2 cellular contexts compared by ENCODE assay signal in the genomic region with DNA sequence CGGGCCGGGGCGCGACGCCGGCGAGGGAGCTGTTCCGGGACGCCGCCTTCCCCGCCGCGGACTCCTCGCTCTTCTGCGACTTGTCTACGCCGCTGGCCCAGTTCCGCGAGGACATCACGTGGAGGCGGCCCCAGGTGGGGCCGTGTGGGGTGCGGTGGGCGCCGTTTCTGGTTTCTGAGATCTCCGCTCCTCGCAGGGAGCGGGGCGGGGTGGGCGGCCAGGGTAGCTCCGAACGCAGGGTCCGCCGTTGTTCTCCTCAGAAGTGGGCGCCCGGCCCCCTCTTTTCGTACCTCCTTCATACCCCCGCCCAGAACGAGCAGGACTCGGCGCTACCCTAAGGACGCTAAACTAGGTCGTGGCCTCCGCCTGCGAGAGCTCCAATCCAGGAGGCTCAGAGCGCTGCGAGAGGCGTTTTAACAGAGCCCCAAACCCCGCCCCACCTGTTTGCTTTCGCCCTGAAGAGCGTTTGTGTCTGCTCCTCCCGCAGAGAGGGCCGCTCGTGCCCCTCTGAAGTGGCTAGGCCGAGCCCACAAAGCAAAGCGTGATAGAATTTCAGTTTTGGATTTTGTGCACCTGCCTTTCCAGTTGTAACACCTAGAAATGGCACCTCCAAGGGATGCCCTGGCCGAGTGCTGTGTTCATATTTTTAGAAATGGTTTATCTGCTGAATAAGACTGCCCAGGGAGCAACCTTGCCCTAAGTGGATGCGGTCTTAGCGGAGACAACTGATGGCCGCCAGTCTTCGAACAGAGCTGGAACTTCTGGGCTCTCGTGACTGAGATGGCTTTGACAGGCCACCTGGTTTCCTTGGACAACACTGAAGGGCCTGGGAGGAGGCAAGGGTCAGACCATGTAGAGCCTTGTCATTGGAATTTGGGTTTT.
A peak's percentile ranks its signal among the peaks of the same experiment; 100 is the strongest.
TF ChIP-seq lines count a peak whose summit lies in the region.

No MANE protein-coding gene starts in this region.

TF ChIP-seq in Ishikawa, 13 proteins besides CTCF, POLR2A, EP300 and RAD21:
- TF ChIP-seq CEBPB (IDR thresholded peaks at IDR 0.05) (no peak), EGR1 (IDR thresholded peaks at IDR 0.05) (no peak), TAF1 (IDR thresholded peaks at IDR 0.05; ENCODE audit: low read depth) (no peak), FOXM1 (IDR thresholded peaks at IDR 0.05; ENCODE audit: borderline replicate concordance, low read depth) (no peak), TCF12 (IDR thresholded peaks at IDR 0.05; ENCODE audit: low read depth) (no peak), NFIC (IDR thresholded peaks at IDR 0.05) (no peak), CREB1 (IDR thresholded peaks at IDR 0.05; ENCODE audit: low read depth) (no peak), ZBTB7A (IDR thresholded peaks at IDR 0.05; ENCODE audit: low read depth) (no peak), TEAD4 (IDR thresholded peaks at IDR 0.05) (no peak)
- TF ChIP-seq, protein P1, sequence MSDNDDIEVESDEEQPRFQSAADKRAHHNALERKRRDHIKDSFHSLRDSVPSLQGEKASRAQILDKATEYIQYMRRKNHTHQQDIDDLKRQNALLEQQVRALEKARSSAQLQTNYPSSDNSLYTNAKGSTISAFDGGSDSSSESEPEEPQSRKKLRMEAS (IDR thresholded peaks at IDR 0.05) = peak; percentile 44; the same call in 1 of the 2 replicates
- TF ChIP-seq, protein P2, sequence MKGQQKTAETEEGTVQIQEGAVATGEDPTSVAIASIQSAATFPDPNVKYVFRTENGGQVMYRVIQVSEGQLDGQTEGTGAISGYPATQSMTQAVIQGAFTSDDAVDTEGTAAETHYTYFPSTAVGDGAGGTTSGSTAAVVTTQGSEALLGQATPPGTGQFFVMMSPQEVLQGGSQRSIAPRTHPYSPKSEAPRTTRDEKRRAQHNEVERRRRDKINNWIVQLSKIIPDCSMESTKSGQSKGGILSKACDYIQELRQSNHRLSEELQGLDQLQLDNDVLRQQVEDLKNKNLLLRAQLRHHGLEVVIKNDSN (IDR thresholded peaks at IDR 0.05) = peak; percentile 55; the same call in 1 of the 2 replicates

TF ChIP-seq in HepG2, 621 proteins besides CTCF, POLR2A, EP300 and RAD21 (continues in another document):
- peak; percentile 8; the same call in 1 of the 2 replicates for TF ChIP-seq ZNF446 (CRISPR knock-in tag; IDR thresholded peaks at IDR 0.05)
- TF ChIP-seq CHCHD3 (CRISPR knock-in tag; IDR thresholded peaks at IDR 0.05) = peak; percentile 43; the same call in 1 of the 2 replicates
- TF ChIP-seq, protein P3, sequence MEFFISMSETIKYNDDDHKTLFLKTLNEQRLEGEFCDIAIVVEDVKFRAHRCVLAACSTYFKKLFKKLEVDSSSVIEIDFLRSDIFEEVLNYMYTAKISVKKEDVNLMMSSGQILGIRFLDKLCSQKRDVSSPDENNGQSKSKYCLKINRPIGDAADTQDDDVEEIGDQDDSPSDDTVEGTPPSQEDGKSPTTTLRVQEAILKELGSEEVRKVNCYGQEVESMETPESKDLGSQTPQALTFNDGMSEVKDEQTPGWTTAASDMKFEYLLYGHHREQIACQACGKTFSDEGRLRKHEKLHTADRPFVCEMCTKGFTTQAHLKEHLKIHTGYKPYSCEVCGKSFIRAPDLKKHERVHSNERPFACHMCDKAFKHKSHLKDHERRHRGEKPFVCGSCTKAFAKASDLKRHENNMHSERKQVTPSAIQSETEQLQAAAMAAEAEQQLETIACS (CRISPR knock-in tag; IDR thresholded peaks at IDR 0.05) = no peak
- TF ChIP-seq NRL (CRISPR knock-in tag; IDR thresholded peaks at IDR 0.05; ENCODE audit: borderline replicate concordance) = no peak; the same call in 1 of the 2 replicates
- no peak for TF ChIP-seq U2AF1 (optimal IDR thresholded peaks at IDR 0.05; ENCODE audit: low read depth, low read length)
- TF ChIP-seq FLYWCH1 (CRISPR knock-in tag; IDR thresholded peaks at IDR 0.05) = peak; percentile 82; the same call in 1 of the 2 replicates
- TF ChIP-seq CEBPG (CRISPR knock-in tag; IDR thresholded peaks at IDR 0.05) = no peak
- TF ChIP-seq SOX5 (CRISPR knock-in tag; IDR thresholded peaks at IDR 0.05; ENCODE audit: borderline replicate concordance) = peak; percentile 15; the same call in 1 of the 2 replicates
- 0 out of 2 replicates have a peak, but pooled peaks have one; percentile 1 for TF ChIP-seq RARG (CRISPR knock-in tag; IDR thresholded peaks at IDR 0.05; ENCODE audit: low read depth)
- TF ChIP-seq ZNF543 (CRISPR knock-in tag; IDR thresholded peaks at IDR 0.05) = 0 out of 2 replicates have a peak, but pooled peaks have one; percentile 58
- TF ChIP-seq, protein P4, sequence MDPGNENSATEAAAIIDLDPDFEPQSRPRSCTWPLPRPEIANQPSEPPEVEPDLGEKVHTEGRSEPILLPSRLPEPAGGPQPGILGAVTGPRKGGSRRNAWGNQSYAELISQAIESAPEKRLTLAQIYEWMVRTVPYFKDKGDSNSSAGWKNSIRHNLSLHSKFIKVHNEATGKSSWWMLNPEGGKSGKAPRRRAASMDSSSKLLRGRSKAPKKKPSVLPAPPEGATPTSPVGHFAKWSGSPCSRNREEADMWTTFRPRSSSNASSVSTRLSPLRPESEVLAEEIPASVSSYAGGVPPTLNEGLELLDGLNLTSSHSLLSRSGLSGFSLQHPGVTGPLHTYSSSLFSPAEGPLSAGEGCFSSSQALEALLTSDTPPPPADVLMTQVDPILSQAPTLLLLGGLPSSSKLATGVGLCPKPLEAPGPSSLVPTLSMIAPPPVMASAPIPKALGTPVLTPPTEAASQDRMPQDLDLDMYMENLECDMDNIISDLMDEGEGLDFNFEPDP (CRISPR knock-in tag; conservative IDR thresholded peaks at IDR 0.05) = 0 out of 2 replicates have a peak, but pooled peaks have one; percentile 87
- TF ChIP-seq, protein P5, sequence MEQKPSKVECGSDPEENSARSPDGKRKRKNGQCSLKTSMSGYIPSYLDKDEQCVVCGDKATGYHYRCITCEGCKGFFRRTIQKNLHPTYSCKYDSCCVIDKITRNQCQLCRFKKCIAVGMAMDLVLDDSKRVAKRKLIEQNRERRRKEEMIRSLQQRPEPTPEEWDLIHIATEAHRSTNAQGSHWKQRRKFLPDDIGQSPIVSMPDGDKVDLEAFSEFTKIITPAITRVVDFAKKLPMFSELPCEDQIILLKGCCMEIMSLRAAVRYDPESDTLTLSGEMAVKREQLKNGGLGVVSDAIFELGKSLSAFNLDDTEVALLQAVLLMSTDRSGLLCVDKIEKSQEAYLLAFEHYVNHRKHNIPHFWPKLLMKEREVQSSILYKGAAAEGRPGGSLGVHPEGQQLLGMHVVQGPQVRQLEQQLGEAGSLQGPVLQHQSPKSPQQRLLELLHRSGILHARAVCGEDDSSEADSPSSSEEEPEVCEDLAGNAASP (CRISPR knock-in tag; IDR thresholded peaks at IDR 0.05; ENCODE audit: borderline replicate concordance) = 0 out of 2 replicates have a peak, but pooled peaks have one; percentile 10
- TF ChIP-seq HNRNPL (IDR thresholded peaks at IDR 0.05; ENCODE audit: low read depth, low read length) = 0 out of 2 replicates have a peak, but pooled peaks have one; percentile 50
- TF ChIP-seq, protein P6, sequence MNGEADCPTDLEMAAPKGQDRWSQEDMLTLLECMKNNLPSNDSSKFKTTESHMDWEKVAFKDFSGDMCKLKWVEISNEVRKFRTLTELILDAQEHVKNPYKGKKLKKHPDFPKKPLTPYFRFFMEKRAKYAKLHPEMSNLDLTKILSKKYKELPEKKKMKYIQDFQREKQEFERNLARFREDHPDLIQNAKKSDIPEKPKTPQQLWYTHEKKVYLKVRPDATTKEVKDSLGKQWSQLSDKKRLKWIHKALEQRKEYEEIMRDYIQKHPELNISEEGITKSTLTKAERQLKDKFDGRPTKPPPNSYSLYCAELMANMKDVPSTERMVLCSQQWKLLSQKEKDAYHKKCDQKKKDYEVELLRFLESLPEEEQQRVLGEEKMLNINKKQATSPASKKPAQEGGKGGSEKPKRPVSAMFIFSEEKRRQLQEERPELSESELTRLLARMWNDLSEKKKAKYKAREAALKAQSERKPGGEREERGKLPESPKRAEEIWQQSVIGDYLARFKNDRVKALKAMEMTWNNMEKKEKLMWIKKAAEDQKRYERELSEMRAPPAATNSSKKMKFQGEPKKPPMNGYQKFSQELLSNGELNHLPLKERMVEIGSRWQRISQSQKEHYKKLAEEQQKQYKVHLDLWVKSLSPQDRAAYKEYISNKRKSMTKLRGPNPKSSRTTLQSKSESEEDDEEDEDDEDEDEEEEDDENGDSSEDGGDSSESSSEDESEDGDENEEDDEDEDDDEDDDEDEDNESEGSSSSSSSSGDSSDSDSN (CRISPR knock-in tag; IDR thresholded peaks at IDR 0.05) = peak; percentile 6; the same call in 1 of the 2 replicates
- TF ChIP-seq PITX1 (CRISPR knock-in tag; IDR thresholded peaks at IDR 0.05) = 0 out of 2 replicates have a peak, but pooled peaks have one; percentile 24
- TF ChIP-seq, protein P7, sequence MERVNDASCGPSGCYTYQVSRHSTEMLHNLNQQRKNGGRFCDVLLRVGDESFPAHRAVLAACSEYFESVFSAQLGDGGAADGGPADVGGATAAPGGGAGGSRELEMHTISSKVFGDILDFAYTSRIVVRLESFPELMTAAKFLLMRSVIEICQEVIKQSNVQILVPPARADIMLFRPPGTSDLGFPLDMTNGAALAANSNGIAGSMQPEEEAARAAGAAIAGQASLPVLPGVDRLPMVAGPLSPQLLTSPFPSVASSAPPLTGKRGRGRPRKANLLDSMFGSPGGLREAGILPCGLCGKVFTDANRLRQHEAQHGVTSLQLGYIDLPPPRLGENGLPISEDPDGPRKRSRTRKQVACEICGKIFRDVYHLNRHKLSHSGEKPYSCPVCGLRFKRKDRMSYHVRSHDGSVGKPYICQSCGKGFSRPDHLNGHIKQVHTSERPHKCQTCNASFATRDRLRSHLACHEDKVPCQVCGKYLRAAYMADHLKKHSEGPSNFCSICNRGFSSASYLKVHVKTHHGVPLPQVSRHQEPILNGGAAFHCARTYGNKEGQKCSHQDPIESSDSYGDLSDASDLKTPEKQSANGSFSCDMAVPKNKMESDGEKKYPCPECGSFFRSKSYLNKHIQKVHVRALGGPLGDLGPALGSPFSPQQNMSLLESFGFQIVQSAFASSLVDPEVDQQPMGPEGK (CRISPR knock-in tag; IDR thresholded peaks at IDR 0.05) = peak; percentile 47; the same call in 1 of the 2 replicates
- TF ChIP-seq ZSCAN29 (CRISPR knock-in tag; conservative IDR thresholded peaks at IDR 0.05) = peak; percentile 36; the same call in 1 of the 2 replicates
- TF ChIP-seq SP4 (CRISPR knock-in tag; IDR thresholded peaks at IDR 0.05) = peak; percentile 62; the same call in 1 of the 2 replicates
- TF ChIP-seq ZNF605 (CRISPR knock-in tag; IDR thresholded peaks at IDR 0.05) = 0 out of 2 replicates have a peak, but pooled peaks have one; percentile 3
- 0 out of 2 replicates have a peak, but pooled peaks have one; percentile 27 for TF ChIP-seq ZNF737 (CRISPR knock-in tag; IDR thresholded peaks at IDR 0.05; ENCODE audit: borderline replicate concordance)
- peak; percentile 45 for TF ChIP-seq ZMAT3 (CRISPR knock-in tag; conservative IDR thresholded peaks at IDR 0.05)
- peak; percentile 55; the same call in 1 of the 2 replicates for TF ChIP-seq POLR2AphosphoS5 (IDR thresholded peaks at IDR 0.05; ENCODE audit: low read depth, low read length)
- peak; percentile 35; the same call in 1 of the 2 replicates for TF ChIP-seq ZNF350 (CRISPR knock-in tag; IDR thresholded peaks at IDR 0.05; ENCODE audit: borderline replicate concordance, low read depth)
- peak; percentile 16; the same call in 1 of the 2 replicates for TF ChIP-seq RXRB (CRISPR knock-in tag; IDR thresholded peaks at IDR 0.05; ENCODE audit: borderline replicate concordance)
- TF ChIP-seq HIVEP1 (CRISPR knock-in tag; IDR thresholded peaks at IDR 0.05) = peak; percentile 20; the same call in 1 of the 2 replicates
- no peak for TF ChIP-seq ASH2L (IDR thresholded peaks at IDR 0.05; ENCODE audit: insufficient read length, low read depth, low read length)
- TF ChIP-seq, protein P8, sequence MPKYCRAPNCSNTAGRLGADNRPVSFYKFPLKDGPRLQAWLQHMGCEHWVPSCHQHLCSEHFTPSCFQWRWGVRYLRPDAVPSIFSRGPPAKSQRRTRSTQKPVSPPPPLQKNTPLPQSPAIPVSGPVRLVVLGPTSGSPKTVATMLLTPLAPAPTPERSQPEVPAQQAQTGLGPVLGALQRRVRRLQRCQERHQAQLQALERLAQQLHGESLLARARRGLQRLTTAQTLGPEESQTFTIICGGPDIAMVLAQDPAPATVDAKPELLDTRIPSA (CRISPR knock-in tag; IDR thresholded peaks at IDR 0.05; ENCODE audit: borderline replicate concordance) = peak; percentile 80; the same call in 1 of the 2 replicates
- 0 out of 2 replicates have a peak, but pooled peaks have one; percentile 12 for TF ChIP-seq JUND (CRISPR knock-in tag; IDR thresholded peaks at IDR 0.05)
- TF ChIP-seq ZNF510 (CRISPR knock-in tag; IDR thresholded peaks at IDR 0.05; ENCODE audit: low read depth) = peak; percentile 48; the same call in 1 of the 2 replicates
- 0 out of 2 replicates have a peak, but pooled peaks have one; percentile 57 for TF ChIP-seq ZNF564 (CRISPR knock-in tag; IDR thresholded peaks at IDR 0.05)
- TF ChIP-seq ZNF746 (CRISPR knock-in tag; IDR thresholded peaks at IDR 0.05) = 0 out of 2 replicates have a peak, but pooled peaks have one; percentile 24
- 0 out of 2 replicates have a peak, but pooled peaks have one; percentile 22 for TF ChIP-seq TEAD2 (CRISPR knock-in tag; IDR thresholded peaks at IDR 0.05)
- TF ChIP-seq ZNF772 (CRISPR knock-in tag; IDR thresholded peaks at IDR 0.05) = 0 out of 2 replicates have a peak, but pooled peaks have one; percentile 33
- no peak for TF ChIP-seq BRD4 (CRISPR knock-in tag; IDR thresholded peaks at IDR 0.05)
- TF ChIP-seq ZNF441 (CRISPR knock-in tag; IDR thresholded peaks at IDR 0.05; ENCODE audit: borderline replicate concordance) = no peak
- TF ChIP-seq, protein P9, sequence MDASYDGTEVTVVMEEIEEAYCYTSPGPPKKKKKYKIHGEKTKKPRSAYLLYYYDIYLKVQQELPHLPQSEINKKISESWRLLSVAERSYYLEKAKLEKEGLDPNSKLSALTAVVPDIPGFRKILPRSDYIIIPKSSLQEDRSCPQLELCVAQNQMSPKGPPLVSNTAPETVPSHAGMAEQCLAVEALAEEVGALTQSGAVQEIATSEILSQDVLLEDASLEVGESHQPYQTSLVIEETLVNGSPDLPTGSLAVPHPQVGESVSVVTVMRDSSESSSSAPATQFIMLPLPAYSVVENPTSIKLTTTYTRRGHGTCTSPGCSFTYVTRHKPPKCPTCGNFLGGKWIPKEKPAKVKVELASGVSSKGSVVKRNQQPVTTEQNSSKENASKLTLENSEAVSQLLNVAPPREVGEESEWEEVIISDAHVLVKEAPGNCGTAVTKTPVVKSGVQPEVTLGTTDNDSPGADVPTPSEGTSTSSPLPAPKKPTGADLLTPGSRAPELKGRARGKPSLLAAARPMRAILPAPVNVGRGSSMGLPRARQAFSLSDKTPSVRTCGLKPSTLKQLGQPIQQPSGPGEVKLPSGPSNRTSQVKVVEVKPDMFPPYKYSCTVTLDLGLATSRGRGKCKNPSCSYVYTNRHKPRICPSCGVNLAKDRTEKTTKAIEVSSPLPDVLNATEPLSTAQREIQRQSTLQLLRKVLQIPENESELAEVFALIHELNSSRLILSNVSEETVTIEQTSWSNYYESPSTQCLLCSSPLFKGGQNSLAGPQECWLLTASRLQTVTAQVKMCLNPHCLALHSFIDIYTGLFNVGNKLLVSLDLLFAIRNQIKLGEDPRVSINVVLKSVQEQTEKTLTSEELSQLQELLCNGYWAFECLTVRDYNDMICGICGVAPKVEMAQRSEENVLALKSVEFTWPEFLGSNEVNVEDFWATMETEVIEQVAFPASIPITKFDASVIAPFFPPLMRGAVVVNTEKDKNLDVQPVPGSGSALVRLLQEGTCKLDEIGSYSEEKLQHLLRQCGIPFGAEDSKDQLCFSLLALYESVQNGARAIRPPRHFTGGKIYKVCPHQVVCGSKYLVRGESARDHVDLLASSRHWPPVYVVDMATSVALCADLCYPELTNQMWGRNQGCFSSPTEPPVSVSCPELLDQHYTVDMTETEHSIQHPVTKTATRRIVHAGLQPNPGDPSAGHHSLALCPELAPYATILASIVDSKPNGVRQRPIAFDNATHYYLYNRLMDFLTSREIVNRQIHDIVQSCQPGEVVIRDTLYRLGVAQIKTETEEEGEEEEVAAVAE (CRISPR knock-in tag; IDR thresholded peaks at IDR 0.05; ENCODE audit: borderline replicate concordance) = no peak
- 0 out of 2 replicates have a peak, but pooled peaks have one; percentile 27 for TF ChIP-seq ZNF879 (CRISPR knock-in tag; IDR thresholded peaks at IDR 0.05)
